ENCODE assay signal across 14 cellular contexts in the genomic region with DNA sequence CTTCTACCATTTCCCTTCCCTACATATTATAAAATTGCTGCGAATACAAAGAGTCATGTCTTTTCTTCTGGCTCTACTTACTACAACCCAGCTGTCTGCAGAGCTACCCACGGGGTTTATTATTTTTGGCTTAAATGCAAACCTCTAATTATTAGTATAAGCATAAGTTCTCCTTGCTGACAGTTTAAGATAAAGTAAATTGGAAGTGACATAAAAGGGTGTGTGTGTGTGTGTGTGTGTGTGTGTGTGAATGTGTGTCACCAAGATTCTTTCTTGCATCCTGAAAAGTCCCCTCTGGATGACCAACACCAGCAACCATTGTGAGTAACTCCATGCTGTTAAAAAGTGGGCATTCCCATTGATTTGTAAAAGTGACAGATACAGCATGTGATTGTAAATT.
DNase-seq lines count a peak whose midpoint lies in the region; ATAC-seq and TF ChIP-seq lines count a peak whose summit lies in the region.
"Had no signal": no experiment of that assay in that cellular context is flagged by ENCODE, and none has a peak within 500 bp of the region (broad histone marks: within the 10 kb centered on the region; RNA-seq: fewer than 3 reads in every experiment).

No MANE protein-coding gene starts in this region.

- ATAC-seq in sciatic nerve (peak; percentile 39), HG02642 (IDR thresholded peaks at IDR 0.05; ENCODE audit: poor library complexity, unreplicated experiment) (no peak)
- ATAC-seq: K562 had no signal

- no peak overlapping the region for H3K4me3 ChIP-seq in adipocyte (ENCODE audit: low read length)
- no peak overlapping the region for H3K4me3 ChIP-seq in prostate gland
- H3K4me3 ChIP-seq: K562 had no signal

- intact Hi-C loops in sciatic nerve (cut with DNase I) (no loop called here), prostate gland (cut with DNase I) (no loop called here)

- no peak overlapping the region for H3K9ac ChIP-seq in adipocyte (ENCODE audit: low read length)

- no peak overlapping the region for H3K27ac ChIP-seq in prostate gland
- H3K27ac ChIP-seq: neutrophil had no signal

- H3K27me3 ChIP-seq in adipocyte (replicated peaks; ENCODE audit: control insufficient read depth, insufficient read depth, low read length) (no peaks in the 10 kb centered on the region), prostate gland (replicated peaks; ENCODE audit: insufficient read depth) (no peaks in the 10 kb centered on the region)
- H3K27me3 ChIP-seq: neutrophil had no signal

- TF ChIP-seq CTCF in prostate gland (IDR thresholded peaks at IDR 0.05), result no peak

- no peak for TF ChIP-seq POLR2A in prostate gland (IDR thresholded peaks at IDR 0.05)

- 6% methylated on average over 2 of the region's 2 CpGs for WGBS in prostate gland

- H3K36me3 ChIP-seq in adipocyte (ENCODE audit: control insufficient read depth, insufficient read depth, low read length, severe bottlenecking) (no peaks in the 10 kb centered on the region), prostate gland (no peaks in the 10 kb centered on the region)
- H3K36me3 ChIP-seq: neutrophil had no signal

- H3K9me3 ChIP-seq in adipocyte (ENCODE audit: control insufficient read depth, low read length), result no peaks in the 10 kb centered on the region
- no peaks in the 10 kb centered on the region for H3K9me3 ChIP-seq in prostate gland
- H3K9me3 ChIP-seq: neutrophil had no signal

- H3K4me1 ChIP-seq in adipocyte (ENCODE audit: control insufficient read depth, insufficient read depth, low read length) (peaks cover 28% of the 10 kb centered on the region), prostate gland (replicated peaks) (peaks cover 4% of the 10 kb centered on the region)

- DNase-seq in NCI-H1105 treated with DMSO at 0.1 percent for 48 hours (lab: John Stamatoyannopoulos, UW) (peak; percentile 16), NCI-H1105 (lab: John Stamatoyannopoulos, UW) (no peak), adipocyte (ENCODE audit: low read depth) (peak; percentile 76), glomerular endothelial cell (ENCODE audit: extremely low read depth, low read depth, low spot score) (peak; percentile 7), sciatic nerve (ENCODE audit: low spot score) (no peak), prostate gland (ENCODE audit: low spot score) (no peak)
- DNase-seq in activated CD4-positive, alpha-beta T cell treated with anti-CD3 and anti-CD28 coated beads, Interleukin-2, amount 50 U/mL, for 4 hours, result no peak
- DNase-seq: activated T-cell treated with anti-CD3 and anti-CD28 coated beads for 4 hours, aorta, NCI-H2171, RPMI8226 had no signal

Comparison
In these comparisons a context has a peak if more than half of its experiments do, and no peak if none do; other contexts are left out.
1. DNase-seq: peak in NCI-H1105 treated with DMSO at 0.1 percent for 48 hours (single experiment), adipocyte (single experiment) and glomerular endothelial cell (single experiment); none in NCI-H1105 (single experiment), sciatic nerve (single experiment), activated CD4-positive, alpha-beta T cell treated with anti-CD3 and anti-CD28 coated beads, Interleukin-2, amount 50 U/mL, for 4 hours (0 of 2) and prostate gland (single experiment).